Comparison of ENCODE assay signal across 8 cellular contexts in genomic region chr11:87038235-87038960, GRCh38. TPM values are rescaled to one million over a fixed set of nuclear protein-coding genes. Genes with fewer than 3 reads are reported as not detected.
A peak's percentile ranks its signal among the peaks of the same experiment; 100 is the strongest.
DNase-seq lines count a peak whose midpoint lies in the region; ATAC-seq and TF ChIP-seq lines count a peak whose summit lies in the region.

No MANE protein-coding gene starts in this region.

- peak overlapping the region; percentile 77 to 91 (median 89) for H3K27ac ChIP-seq in right lobe of liver
- H3K27ac ChIP-seq in thyroid gland = peak overlapping the region; percentile 72 to 98 (median 94)

- 7% methylated on average over 7 of the region's 9 CpGs for WGBS in right lobe of liver (ENCODE audit: insufficient coverage, low coverage, low lambda C conversion rate, missing lambda C conversion rate)
- WGBS in thyroid gland, 2 donors = 12% methylated on average over 9 of the region's 9 CpGs

- H3K4me3 Mint-ChIP-seq in brain = peak overlapping the region; percentile 93 to 98 (median 95)

- DNase-seq in CD1c-positive myeloid dendritic cell (ENCODE audit: extremely low spot score) (peak; percentile 13), KBM-7 (peak; percentile 9), right lobe of liver (no peak), thyroid gland (no peak), NCI-H510A (lab: John Stamatoyannopoulos, UW) (no peak), NCI-H2107 (lab: John Stamatoyannopoulos, UW) (no peak), superior temporal gyrus (ENCODE audit: extremely low spot score) (no peak)

- H3K36me3 Mint-ChIP-seq in brain = peaks cover 37% of the 10 kb centered on the region

- TF ChIP-seq CTCF in brain (conservative IDR thresholded peaks at IDR 0.05) (no peak), right lobe of liver (IDR thresholded peaks at IDR 0.05) (no peak), thyroid gland (IDR thresholded peaks at IDR 0.05) (no peak)

- H3K27me3 Mint-ChIP-seq in brain = peaks cover 4% of the 10 kb centered on the region

- H3K27ac Mint-ChIP-seq in brain = peak overlapping the region; percentile 92 to 97 (median 95)

- H3K36me3 ChIP-seq in right lobe of liver = peaks cover 0 to 5% (median 0%) of the 10 kb centered on the region in 4 donors
- peaks cover 4 to 6% of the 10 kb centered on the region in 2 donors for H3K36me3 ChIP-seq in thyroid gland

- in situ Hi-C loops in KBM-7 (cut with MboI; ENCODE audit: low pct_unique_long_range_greater_than_20kb, low sequenced_read_pairs) = no loop called here

- peaks cover 0 to 22% (median 0%) of the 10 kb centered on the region in 4 donors for H3K4me1 ChIP-seq in right lobe of liver
- H3K4me1 ChIP-seq in thyroid gland = peaks cover 23 to 25% of the 10 kb centered on the region in 2 donors

- peaks cover 51% of the 10 kb centered on the region for H3K4me1 Mint-ChIP-seq in brain

- H3K4me3 ChIP-seq in right lobe of liver = peak overlapping the region; percentile 53 to 75 (median 69)
- peak overlapping the region; percentile 68 to 100 (median 70) for H3K4me3 ChIP-seq in thyroid gland (replicated peaks in 1 of 3)

- no peaks in the 10 kb centered on the region for H3K27me3 ChIP-seq in right lobe of liver
- H3K27me3 ChIP-seq in thyroid gland = no peaks in the 10 kb centered on the region

- peaks cover 16 to 32% (median 24%) of the 10 kb centered on the region in 5 experiments for H3K9me3 Mint-ChIP-seq in brain

- peak in 3 of 4 donors; percentile 2 to 24 (median 4) for ATAC-seq in right lobe of liver

- no peak for TF ChIP-seq POLR2A in right lobe of liver (IDR thresholded peaks at IDR 0.05)
- no peak for TF ChIP-seq POLR2A in thyroid gland (IDR thresholded peaks at IDR 0.05)

- intact Hi-C loops in right lobe of liver (cut with DNase I) = no loop called here
- intact Hi-C loops in thyroid gland (cut with DNase I) = loop anchor here (5.0 kb wide), 1 partner anchor 81 kb away; the partner anchor contains the start of gene FZD4

- H3K9me3 ChIP-seq in right lobe of liver (no peaks in the 10 kb centered on the region), thyroid gland (no peaks in the 10 kb centered on the region)

RNA-seq across cellular contexts. Expression of gene TMEM135, which starts 0.7 kb away (rescaled TPM):
- 5.7 TPM for polyA plus RNA-seq in brain (ENCODE audit: insufficient read depth, low read depth, low replicate concordance)
- total RNA-seq in right lobe of liver (10 to 100 TPM; 12.2 to 27.9 (median 18.8) TPM), thyroid gland (10 to 100 TPM; 17.2 to 69.6 (median 33.0) TPM)

Comparison
In these comparisons a context has a peak if more than half of its experiments do, and no peak if none do; other contexts are left out.
1. DNase-seq: peak in CD1c-positive myeloid dendritic cell (single experiment) and KBM-7 (single experiment); none in right lobe of liver (0 of 3), thyroid gland (0 of 2), NCI-H510A (single experiment), NCI-H2107 (single experiment) and superior temporal gyrus (single experiment).